1 cellular context compared by ENCODE assay signal in genomic region chr17:77322534-77323412, GRCh38.
TF ChIP-seq lines count a peak whose summit lies in the region.

No MANE protein-coding gene starts in this region.

TF ChIP-seq in HepG2, 621 proteins besides CTCF, POLR2A, EP300 and RAD21 (continued from another document and continues in another):
- TF ChIP-seq ARID4A (CRISPR knock-in tag; IDR thresholded peaks at IDR 0.05; ENCODE audit: borderline replicate concordance) (peak; percentile 33; the same call in 1 of the 2 replicates), ZNF800 (CRISPR knock-in tag; IDR thresholded peaks at IDR 0.05) (peak; percentile 61; the same call in 1 of the 2 replicates), ARNT (IDR thresholded peaks at IDR 0.05) (no peak), ATF3 (CRISPR knock-in tag; IDR thresholded peaks at IDR 0.05) (peak; percentile 87), ZFP37 (CRISPR knock-in tag; IDR thresholded peaks at IDR 0.05; ENCODE audit: borderline replicate concordance) (0 out of 2 replicates have a peak, but pooled peaks have one; percentile 67), MXD4 (CRISPR knock-in tag; IDR thresholded peaks at IDR 0.05) (0 out of 2 replicates have a peak, but pooled peaks have one; percentile 45), ZNF350 (CRISPR knock-in tag; IDR thresholded peaks at IDR 0.05; ENCODE audit: borderline replicate concordance, low read depth) (0 out of 2 replicates have a peak, but pooled peaks have one; percentile 26), GATAD2A (CRISPR knock-in tag; IDR thresholded peaks at IDR 0.05) (peak; percentile 56; the same call in 1 of the 2 replicates), TEAD3 (CRISPR knock-in tag; optimal IDR thresholded peaks at IDR 0.05; ENCODE audit: borderline replicate concordance) (peak; percentile 67), UBTF (CRISPR knock-in tag; IDR thresholded peaks at IDR 0.05) (peak; percentile 33; the same call in 1 of the 2 replicates), FOXA1 (IDR thresholded peaks at IDR 0.05) (no peak), FOXA1 (CRISPR knock-in tag; IDR thresholded peaks at IDR 0.05) (0 out of 2 replicates have a peak, but pooled peaks have one; percentile 13), AHDC1 (CRISPR knock-in tag; IDR thresholded peaks at IDR 0.05; ENCODE audit: borderline replicate concordance) (0 out of 2 replicates have a peak, but pooled peaks have one; percentile 27), RFX1 (IDR thresholded peaks at IDR 0.05) (no peak), MATR3 (CRISPR knock-in tag; IDR thresholded peaks at IDR 0.05) (no peak), IKZF5 (CRISPR knock-in tag; IDR thresholded peaks at IDR 0.05) (peak; percentile 50; the same call in 1 of the 2 replicates), ZBTB37 (CRISPR knock-in tag; IDR thresholded peaks at IDR 0.05) (peak; percentile 38; the same call in 1 of the 2 replicates), KDM5B (CRISPR knock-in tag; IDR thresholded peaks at IDR 0.05; ENCODE audit: borderline replicate concordance) (peak; percentile 87), PATZ1 (CRISPR knock-in tag; IDR thresholded peaks at IDR 0.05) (peak; percentile 91), PAXIP1 (CRISPR knock-in tag; conservative IDR thresholded peaks at IDR 0.05) (0 out of 2 replicates have a peak, but pooled peaks have one; percentile 56), ZNF615 (CRISPR knock-in tag; IDR thresholded peaks at IDR 0.05; ENCODE audit: borderline replicate concordance) (no peak), MYPOP (CRISPR knock-in tag; IDR thresholded peaks at IDR 0.05) (0 out of 2 replicates have a peak, but pooled peaks have one; percentile 45), ZNF430 (CRISPR knock-in tag; IDR thresholded peaks at IDR 0.05) (peak; percentile 64; the same call in 1 of the 2 replicates)
